In genomic region chr4:4574792-4575191, GRCh38 we compare ENCODE assay signal across 8 cellular contexts. TPM values are rescaled to one million over a fixed set of nuclear protein-coding genes. Genes with fewer than 3 reads are reported as not detected.
A peak's percentile ranks its signal among the peaks of the same experiment; 100 is the strongest.
DNase-seq lines count a peak whose midpoint lies in the region; ATAC-seq and TF ChIP-seq lines count a peak whose summit lies in the region.

No MANE protein-coding gene starts in this region.

- peak overlapping the region; percentile 73 for H3K4me3 Mint-ChIP-seq in stimulated activated naive CD8-positive, alpha-beta T cell treated with anti-CD3 and anti-CD28 coated beads, Interleukin-15, Interleukin-2, amounts not matched to agents 100 ng/mL and 50 ng/mL, for 24 hours
- peak overlapping the region; percentile 71 for H3K4me3 Mint-ChIP-seq in activated T-cell treated with anti-CD3 and anti-CD28 coated beads, Interleukin-2, amount 50 U/mL, for 24 hours
- peak overlapping the region; percentile 52 for H3K4me3 Mint-ChIP-seq in neural crest cell

- DNase-seq in stimulated activated naive CD8-positive, alpha-beta T cell treated with anti-CD3 and anti-CD28 coated beads, Interleukin-15, Interleukin-2, amounts not matched to agents 100 U/mL and 50 U/mL, for 24 hours: no peak
- DNase-seq in activated T-cell treated with anti-CD3 and anti-CD28 coated beads, Interleukin-2, amount 50 U/mL, for 24 hours: no peak
- DNase-seq in foreskin melanocyte (peak; percentile 40), neural crest cell (ENCODE audit: low read depth, low spot score) (peak; percentile 46), SHP77 treated with DMSO at 0.1 percent for 48 hours (lab: John Stamatoyannopoulos, UW) (no peak)
- no peak for DNase-seq in NK-92 treated with Interleukin-12 subunit alpha and Interleukin-12 subunit beta, amount 100 ng/mL, for 24 hours (lab: John Stamatoyannopoulos, UW)

- ATAC-seq in stimulated activated naive CD8-positive, alpha-beta T cell treated with anti-CD3 and anti-CD28 coated beads, Interleukin-15, Interleukin-2, amounts not matched to agents 100 U/mL and 50 U/mL, for 24 hours: no peak
- ATAC-seq in HG03521 (IDR thresholded peaks at IDR 0.05; ENCODE audit: unreplicated experiment): no peak

- H3K36me3 Mint-ChIP-seq in stimulated activated naive CD8-positive, alpha-beta T cell treated with anti-CD3 and anti-CD28 coated beads, Interleukin-15, Interleukin-2, amounts not matched to agents 100 ng/mL and 50 ng/mL, for 24 hours (ENCODE audit: low read depth): peaks cover 25% of the 10 kb centered on the region
- H3K36me3 Mint-ChIP-seq in activated T-cell treated with anti-CD3 and anti-CD28 coated beads, Interleukin-2, amount 50 U/mL, for 24 hours (ENCODE audit: low read depth): peaks cover 5% of the 10 kb centered on the region
- H3K36me3 Mint-ChIP-seq in neural crest cell (ENCODE audit: low read depth): peaks cover 7% of the 10 kb centered on the region

- H3K27ac Mint-ChIP-seq in stimulated activated naive CD8-positive, alpha-beta T cell treated with anti-CD3 and anti-CD28 coated beads, Interleukin-15, Interleukin-2, amounts not matched to agents 100 ng/mL and 50 ng/mL, for 24 hours: no peak overlapping the region
- H3K27ac Mint-ChIP-seq in activated T-cell treated with anti-CD3 and anti-CD28 coated beads, Interleukin-2, amount 50 U/mL, for 24 hours: peak overlapping the region; percentile 31
- peak overlapping the region; percentile 70 for H3K27ac Mint-ChIP-seq in neural crest cell (ENCODE audit: unreplicated experiment)

- peaks cover 14% of the 10 kb centered on the region for H3K4me1 Mint-ChIP-seq in stimulated activated naive CD8-positive, alpha-beta T cell treated with anti-CD3 and anti-CD28 coated beads, Interleukin-15, Interleukin-2, amounts not matched to agents 100 ng/mL and 50 ng/mL, for 24 hours (ENCODE audit: low read depth)
- peaks cover 15% of the 10 kb centered on the region for H3K4me1 Mint-ChIP-seq in activated T-cell treated with anti-CD3 and anti-CD28 coated beads, Interleukin-2, amount 50 U/mL, for 24 hours (ENCODE audit: low read depth)
- peaks cover 47% of the 10 kb centered on the region for H3K4me1 Mint-ChIP-seq in neural crest cell

- TF ChIP-seq CTCF in neural crest cell (conservative IDR thresholded peaks at IDR 0.05): no peak

- H3K9me3 Mint-ChIP-seq in stimulated activated naive CD8-positive, alpha-beta T cell treated with anti-CD3 and anti-CD28 coated beads, Interleukin-15, Interleukin-2, amounts not matched to agents 100 ng/mL and 50 ng/mL, for 24 hours: no peaks in the 10 kb centered on the region
- no peaks in the 10 kb centered on the region for H3K9me3 Mint-ChIP-seq in activated T-cell treated with anti-CD3 and anti-CD28 coated beads, Interleukin-2, amount 50 U/mL, for 24 hours
- peaks cover 4% of the 10 kb centered on the region for H3K9me3 Mint-ChIP-seq in neural crest cell

- H3K27me3 Mint-ChIP-seq in stimulated activated naive CD8-positive, alpha-beta T cell treated with anti-CD3 and anti-CD28 coated beads, Interleukin-15, Interleukin-2, amounts not matched to agents 100 ng/mL and 50 ng/mL, for 24 hours: peaks cover 4% of the 10 kb centered on the region
- H3K27me3 Mint-ChIP-seq in activated T-cell treated with anti-CD3 and anti-CD28 coated beads, Interleukin-2, amount 50 U/mL, for 24 hours: no peaks in the 10 kb centered on the region
- H3K27me3 Mint-ChIP-seq in neural crest cell (ENCODE audit: low read depth): peaks cover 6% of the 10 kb centered on the region

RNA-seq across cellular contexts. Expression of gene STX18, which starts 32.9 kb away (rescaled TPM):
- total RNA-seq in neural crest cell: 36.7 and 40.0 TPM in 2 replicates

Comparison
In these comparisons a context has a peak if more than half of its experiments do, and no peak if none do; other contexts are left out.
1. DNase-seq: peak in foreskin melanocyte (single experiment) and neural crest cell (single experiment); none in stimulated activated naive CD8-positive, alpha-beta T cell treated with anti-CD3 and anti-CD28 coated beads, Interleukin-15, Interleukin-2, amounts not matched to agents 100 U/mL and 50 U/mL, for 24 hours (single experiment), activated T-cell treated with anti-CD3 and anti-CD28 coated beads, Interleukin-2, amount 50 U/mL, for 24 hours (single experiment), NK-92 treated with Interleukin-12 subunit alpha and Interleukin-12 subunit beta, amount 100 ng/mL, for 24 hours (single experiment) and SHP77 treated with DMSO at 0.1 percent for 48 hours (single experiment).
2. Peak in every context shown above with its lines, with median percentiles within 50 percentile points of each other: H3K4me3 Mint-ChIP-seq.